Comparison of ENCODE assay signal across 8 cellular contexts in genomic region chr1:209674957-209675566, GRCh38. TPM values are rescaled to one million over a fixed set of nuclear protein-coding genes. Genes with fewer than 3 reads are reported as not detected.
DNase-seq lines count a peak whose midpoint lies in the region; ATAC-seq and TF ChIP-seq lines count a peak whose summit lies in the region.

G0S2 (plus strand) TSS chr1:209675412; CDS start chr1:209675685, 273 bp downstream.

- H3K27ac Mint-ChIP-seq in HFFc6, result no peak within 1 kb of the TSS
- H3K27ac Mint-ChIP-seq in central memory CD8-positive, alpha-beta T cell (ENCODE audit: low read depth), result peak within 1 kb of the TSS; percentile 9

- H3F3A ChIP-seq in SK-N-SH (replicated peaks; ENCODE audit: insufficient read depth), result no peaks in the 10 kb centered on the region

- H3K4me3 Mint-ChIP-seq in HFFc6, result peak within 1 kb of the TSS; percentile 84
- peak within 1 kb of the TSS; percentile 45 for H3K4me3 Mint-ChIP-seq in central memory CD8-positive, alpha-beta T cell

- no peaks in the 10 kb centered on the region for H3K9me3 ChIP-seq in SK-N-SH

- peaks cover 3% of the 10 kb centered on the region; the same call in 1 of the 2 replicates for H3K9me3 Mint-ChIP-seq in HFFc6
- no peaks in the 10 kb centered on the region for H3K9me3 Mint-ChIP-seq in central memory CD8-positive, alpha-beta T cell

- H4K20me1 ChIP-seq in SK-N-SH (ENCODE audit: insufficient read depth), result no peaks in the 10 kb centered on the region

- H3K27me3 Mint-ChIP-seq in HFFc6 (ENCODE audit: insufficient read depth), result peaks cover 19% of the 10 kb centered on the region
- peaks cover 59% of the 10 kb centered on the region for H3K27me3 Mint-ChIP-seq in central memory CD8-positive, alpha-beta T cell

- CTCF ChIA-PET in SK-N-SH (lab: Yijun Ruan, JAX), result interaction anchor here (0.6 to 5.9 kb wide), 8 partner anchors 13 to 105 kb away, joined by 3 to 34 read pairs (median 6); partner anchors contain the start of gene CAMK1G

- H2AFZ ChIP-seq in SK-N-SH (ENCODE audit: low read depth), result peak within 1 kb of the TSS; percentile 88; the same call in 1 of the 2 replicates

- ATAC-seq in central memory CD8-positive, alpha-beta T cell (replicated peaks; ENCODE audit: extremely low read depth, poor library complexity, severe bottlenecking), result peak; percentile 34
- no peak for ATAC-seq in GM21619 (IDR thresholded peaks at IDR 0.05; ENCODE audit: unreplicated experiment)

- H3K36me3 Mint-ChIP-seq in HFFc6 (ENCODE audit: low read depth), result peaks cover 5% of the 10 kb centered on the region; the same call in 1 of the 2 replicates
- peaks cover 3% of the 10 kb centered on the region for H3K36me3 Mint-ChIP-seq in central memory CD8-positive, alpha-beta T cell (ENCODE audit: insufficient read depth)

- H3K4me1 ChIP-seq in SK-N-SH (ENCODE audit: control insufficient read depth in 1 of 2, insufficient read depth in 2 of 2, low read depth in 1 of 2, low read length in 1 of 2), result peaks cover 11 to 13% of the 10 kb centered on the region in 2 experiments; a peak in 3 of 4 replicates

- no peaks in the 10 kb centered on the region for H3K9me2 ChIP-seq in SK-N-SH

- no peak for TF ChIP-seq RAD21 in SK-N-SH (IDR thresholded peaks at IDR 0.05; ENCODE audit: low read length)

- DNase-seq in HFFc6 (peak; percentile 24), SK-N-SH (peak; percentile 78), iris pigment epithelial cell (ENCODE audit: low read depth) (peak; percentile 33), NCI-H1048 (lab: John Stamatoyannopoulos, UW) (no peak), NCI-H1694 (lab: John Stamatoyannopoulos, UW) (no peak)
- no peak for DNase-seq in central memory CD8-positive, alpha-beta T cell (ENCODE audit: low spot score in 2 of 2)

- peak within 1 kb of the TSS; percentile 83 for H3K4me2 ChIP-seq in SK-N-SH

- H3K36me3 ChIP-seq in SK-N-SH (replicated peaks in 1 of 2; ENCODE audit: control insufficient read depth in 1 of 2, insufficient read depth in 2 of 2, low read length in 1 of 2), result no peaks in the 10 kb centered on the region

- H3K27ac ChIP-seq in SK-N-SH (ENCODE audit: low read depth in 2 of 2, low read length in 1 of 2), result no peak within 1 kb of the TSS
- H3K27ac ChIP-seq in skin epidermis, result peak within 1 kb of the TSS in 11 of 21 experiments; percentile 10 to 70 (median 39)

- TF ChIP-seq EP300 in SK-N-SH (IDR thresholded peaks at IDR 0.05; ENCODE audit: borderline replicate concordance in 1 of 2, low read depth in 1 of 2, low read length in 1 of 2), result no peak

- H3K4me3 ChIP-seq in SK-N-SH (ENCODE audit: low read depth in 2 of 2, low read length in 1 of 2) (peak within 1 kb of the TSS; percentile 47 to 55), skin epidermis (peak within 1 kb of the TSS; percentile 18 to 38 (median 24))

- no peaks in the 10 kb centered on the region for H3K27me3 ChIP-seq in SK-N-SH (ENCODE audit: insufficient read depth)

- H3K9ac ChIP-seq in SK-N-SH, result peak within 1 kb of the TSS; percentile 42

- H3K79me2 ChIP-seq in SK-N-SH (ENCODE audit: insufficient read depth), result no peaks in the 10 kb centered on the region

- 24% methylated on average over 22 of the region's 47 CpGs for WGBS in SK-N-SH (ENCODE audit: low lambda C conversion rate)

- H3K4me1 Mint-ChIP-seq in HFFc6 (ENCODE audit: low read depth), result peaks cover 33% of the 10 kb centered on the region
- peaks cover 27% of the 10 kb centered on the region for H3K4me1 Mint-ChIP-seq in central memory CD8-positive, alpha-beta T cell

- TF ChIP-seq CTCF in HFFc6 (IDR thresholded peaks at IDR 0.05), result no peak
- no peak for TF ChIP-seq CTCF in SK-N-SH (IDR thresholded peaks at IDR 0.05)

- POLR2A ChIA-PET in SK-N-SH (lab: Yijun Ruan, JAX), result no interaction called here

TF ChIP-seq in SK-N-SH, 30 proteins besides CTCF, POLR2A, EP300 and RAD21:
- TF ChIP-seq POLR2AphosphoS5 (IDR thresholded peaks at IDR 0.05; ENCODE audit: low read depth, low read length), result peak; percentile 73; the same call in 1 of the 2 replicates
- 0 out of 2 replicates have a peak, but pooled peaks have one; percentile 16 for TF ChIP-seq NFIC (IDR thresholded peaks at IDR 0.05; ENCODE audit: borderline replicate concordance)
- TF ChIP-seq USF2 (IDR thresholded peaks at IDR 0.05; ENCODE audit: borderline replicate concordance, low read depth, low read length), result no peak
- TF ChIP-seq MAX (IDR thresholded peaks at IDR 0.05; ENCODE audit: low read depth), result peak; percentile 63; the same call in 1 of the 2 replicates

RNA-seq across cellular contexts. Expression of gene G0S2, which starts in this region (rescaled TPM):
- total RNA-seq in HFFc6 (2021; fragmentation: NEBNext Ultra II Directional; extraction: Animal tissue kit (Norgen Biotek cat#: 25700)), result 1 to 10 TPM; 1.7 to 2.6 (median 1.9) TPM
- polyA plus RNA-seq in SK-N-SH (2012; rRNA removed), result 32.5 and 43.2 TPM in 2 replicates
- polyA plus RNA-seq in SK-N-SH (2012; cell fraction: cytosol; rRNA removed), result 34.0 and 38.5 TPM in 2 replicates
- 12.1 and 24.4 TPM in 2 replicates for polyA plus RNA-seq in SK-N-SH (2012; cell fraction: nucleus; rRNA removed)

Comparison
In these comparisons a context has a peak if more than half of its experiments do, and no peak if none do; other contexts are left out.
1. DNase-seq: peak in HFFc6 (single experiment), SK-N-SH (single experiment) and iris pigment epithelial cell (single experiment); none in central memory CD8-positive, alpha-beta T cell (0 of 2), NCI-H1048 (single experiment) and NCI-H1694 (single experiment).
2. H3K27ac ChIP-seq: peak in skin epidermis (11 of 21); none in SK-N-SH (0 of 2).